25 cellular contexts compared by ENCODE assay signal in the genomic region with DNA sequence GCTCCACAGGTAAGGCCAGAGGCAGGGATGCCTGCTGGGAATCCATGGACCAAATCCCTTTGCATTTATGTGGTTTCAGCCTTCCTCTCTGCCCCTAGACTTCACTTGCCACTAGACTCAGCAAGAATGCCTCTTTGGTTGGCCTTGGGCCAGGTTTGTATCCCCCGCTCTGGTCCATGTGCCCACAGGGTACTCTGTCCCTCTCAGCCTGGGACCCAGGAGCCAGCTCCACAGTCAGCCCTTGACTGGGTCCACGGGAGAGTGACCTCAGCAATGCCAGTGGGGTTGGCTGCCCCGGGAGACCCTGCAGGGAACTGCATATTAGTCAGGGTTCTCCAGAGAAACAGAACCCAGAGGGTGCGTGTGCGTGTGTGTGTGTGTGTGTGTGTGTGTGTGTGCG. TPM values are rescaled to one million over a fixed set of nuclear protein-coding genes. Genes with fewer than 3 reads are reported as not detected.
DNase-seq lines count a peak whose midpoint lies in the region; ATAC-seq, FAIRE-seq and TF ChIP-seq lines count a peak whose summit lies in the region.
"Had no signal": no experiment of that assay in that cellular context is flagged by ENCODE, and none has a peak within 500 bp of the region (broad histone marks: within the 10 kb centered on the region; RNA-seq: fewer than 3 reads in every experiment).

No MANE protein-coding gene starts in this region.

- H3K4me1 ChIP-seq in right lobe of liver: peaks cover 0 to 3% (median 0%) of the 10 kb centered on the region in 4 donors
- H3K4me1 ChIP-seq in HepG2 (ENCODE audit: insufficient read depth, low read length): peaks cover 35% of the 10 kb centered on the region
- peaks cover 3 to 7% of the 10 kb centered on the region in 2 donors for H3K4me1 ChIP-seq in kidney (ENCODE audit: control insufficient read depth in 1 of 2, insufficient read depth in 1 of 2, low read depth in 1 of 2, low read length in 2 of 2)
- peaks cover 4 to 9% of the 10 kb centered on the region in 2 donors for H3K4me1 ChIP-seq in neuronal stem cell (ENCODE audit: control insufficient read depth in 2 of 2, insufficient read depth in 1 of 2, low read depth in 1 of 2, low read length in 2 of 2)

- H2BK120ac ChIP-seq in neuronal stem cell (ENCODE audit: low read depth, low read length): no peak overlapping the region

- no peaks in the 10 kb centered on the region for H3K79me2 ChIP-seq in HepG2 (ENCODE audit: insufficient read depth, low read length)

- in situ Hi-C loops in HepG2 (cut with HindIII; ENCODE audit: extremely low pct_ligation_motif_present, low pct_unique_long_range_greater_than_20kb): no loop called here

- H3K9me3 ChIP-seq in right lobe of liver (no peaks in the 10 kb centered on the region), HepG2 (ENCODE audit: low read length) (no peaks in the 10 kb centered on the region), kidney (ENCODE audit: control insufficient read depth in 1 of 2, low read length in 2 of 2) (peaks cover 0 to 8% of the 10 kb centered on the region in 2 donors), neuronal stem cell (replicated peaks in 1 of 2; ENCODE audit: control insufficient read depth in 2 of 2, insufficient read depth in 1 of 2, low read depth in 1 of 2, low read length in 2 of 2) (peaks cover 0 to 6% of the 10 kb centered on the region in 2 donors)

- no peak for FAIRE-seq in HepG2 (lab: Jason Lieb, UNC)
- FAIRE-seq in kidney (lab: Jason Lieb, UNC): no peak
- FAIRE-seq: GM12892, H1 had no signal

- H3K27me3 ChIP-seq in right lobe of liver (no peaks in the 10 kb centered on the region), HepG2 (ENCODE audit: control insufficient read depth in 1 of 2, insufficient read depth in 2 of 2, low read length in 2 of 2) (no peaks in the 10 kb centered on the region), neuronal stem cell (ENCODE audit: control insufficient read depth in 3 of 3, insufficient read depth in 3 of 3, low read depth in 1 of 3, low read length in 3 of 3) (no peaks in the 10 kb centered on the region)

- intact Hi-C loops in Right ventricle myocardium superior (cut with DNase I): no loop called here
- intact Hi-C loops in cardiac septum (cut with DNase I): no loop called here
- intact Hi-C loops in right lobe of liver (cut with DNase I): no loop called here
- intact Hi-C loops in HepG2 (cut with micrococcal nuclease; ENCODE audit: unreplicated experiment): no loop called here
- intact Hi-C loops in kidney (cut with DNase I): no loop called here

- H3K4me3 ChIP-seq in right lobe of liver (no peak overlapping the region), HepG2 (replicated peaks in 1 of 3; ENCODE audit: insufficient read depth in 1 of 3, low read depth in 2 of 3, low read length in 3 of 3) (no peak overlapping the region), kidney (ENCODE audit: low read length in 2 of 2) (no peak overlapping the region), neuronal stem cell (ENCODE audit: low read length in 2 of 2) (no peak overlapping the region)
- H3K4me3 ChIP-seq: GM23248 had no signal

- no TSS peak for BruUV-seq in HepG2 (replicated peaks; lab: Mats Ljungman, UMichigan)

- POLR2A ChIA-PET in HepG2 (lab: Yijun Ruan, JAX): no interaction called here
- POLR2A ChIA-PET in GM10248 (lab: Yijun Ruan, JAX): no interaction called here

- TF ChIP-seq CTCF in right lobe of liver (IDR thresholded peaks at IDR 0.05) (no peak), HepG2 (CRISPR knock-in tag; IDR thresholded peaks at IDR 0.05) (no peak), kidney (IDR thresholded peaks at IDR 0.05; ENCODE audit: borderline replicate concordance, extremely low read depth, insufficient read depth) (no peak), GM10248 (IDR thresholded peaks at IDR 0.05; ENCODE audit: control extremely low read depth, extremely low read depth, low read depth, missing control alignments) (no peak)

- no peak overlapping the region for H2BK5ac ChIP-seq in neuronal stem cell (ENCODE audit: low read length)

- H3K9ac ChIP-seq in HepG2 (ENCODE audit: insufficient read depth, low read depth, low read length) (no peak overlapping the region), kidney (ENCODE audit: low read length in 2 of 2) (no peak overlapping the region), neuronal stem cell (ENCODE audit: low read depth, low read length, poor library complexity) (no peak overlapping the region)
- H3K9ac ChIP-seq: GM23248 had no signal

- H4K20me1 ChIP-seq in HepG2 (ENCODE audit: insufficient read depth, low read length): no peaks in the 10 kb centered on the region

- H3K4ac ChIP-seq in neuronal stem cell (ENCODE audit: low read length): no peak overlapping the region

- no peak overlapping the region for H3K27ac ChIP-seq in right lobe of liver
- no peak overlapping the region for H3K27ac ChIP-seq in HepG2 (ENCODE audit: extremely low read length, insufficient read depth, low read length)
- H3K27ac ChIP-seq in kidney (ENCODE audit: low read depth in 2 of 2, low read length in 2 of 2): no peak overlapping the region
- H3K27ac ChIP-seq in neuronal stem cell (replicated peaks; ENCODE audit: low read length): no peak overlapping the region
- H3K27ac ChIP-seq: GM23248 had no signal

- no peaks in the 10 kb centered on the region for H3K79me1 ChIP-seq in neuronal stem cell (ENCODE audit: low read depth, low read length)

- no peak overlapping the region for H4K91ac ChIP-seq in neuronal stem cell (ENCODE audit: low read depth, low read length, poor library complexity)

- H2AK5ac ChIP-seq in neuronal stem cell (ENCODE audit: low read depth, low read length): peak overlapping the region; percentile 64

- no peak for TF ChIP-seq RAD21 in HepG2 (CRISPR knock-in tag; IDR thresholded peaks at IDR 0.05)

- H2AFZ ChIP-seq in HepG2 (ENCODE audit: low read length) (no peak overlapping the region), neuronal stem cell (ENCODE audit: low read length) (no peak overlapping the region)
- H2AFZ ChIP-seq: GM23248 had no signal

- peak overlapping the region; percentile 58 for H3K18ac ChIP-seq in neuronal stem cell (ENCODE audit: low read length)

- no peak overlapping the region for H3K14ac ChIP-seq in neuronal stem cell (ENCODE audit: low read length)

- H2BK12ac ChIP-seq in neuronal stem cell (ENCODE audit: low read length): no peak overlapping the region

- DNase-seq in Right ventricle myocardium superior: peak; percentile 29
- DNase-seq in cardiac septum (ENCODE audit: low spot score): no peak
- DNase-seq in right lobe of liver: peak in 2 of 3 donors; percentile 12 to 45
- DNase-seq in HepG2 (ENCODE audit: low spot score): no peak
- DNase-seq in kidney: peak; percentile 46
- DNase-seq in neuronal stem cell (ENCODE audit: low spot score): no peak
- no peak for DNase-seq in NCI-H1417 treated with DMSO at 0.1 percent for 48 hours (lab: John Stamatoyannopoulos, UW)
- no peak for DNase-seq in GM10248 (ENCODE audit: extremely low spot score)
- DNase-seq: C1 segment of cervical spinal cord, Calu3, COR-L47, DMS53, DMS79 treated with DMSO at 0.1 percent for 48 hours, GF-D8, GM23248, H7, HCEC 1CT had no signal

- no peak for TF ChIP-seq POLR2A in right lobe of liver (IDR thresholded peaks at IDR 0.05)
- TF ChIP-seq POLR2A in HepG2 (IDR thresholded peaks at IDR 0.05; ENCODE audit: insufficient read depth in 1 of 2, low read depth in 2 of 2, low read length in 2 of 2): no peak

- H3K36me3 ChIP-seq in right lobe of liver (no peaks in the 10 kb centered on the region), HepG2 (replicated peaks in 1 of 2; ENCODE audit: control insufficient read depth in 1 of 2, insufficient read depth in 2 of 2, low read length in 2 of 2) (no peaks in the 10 kb centered on the region), kidney (ENCODE audit: control insufficient read depth in 1 of 2, insufficient read depth in 2 of 2, low read length in 2 of 2) (no peaks in the 10 kb centered on the region), neuronal stem cell (replicated peaks in 1 of 2; ENCODE audit: control insufficient read depth in 2 of 2, insufficient read depth in 2 of 2, low read length in 2 of 2) (no peaks in the 10 kb centered on the region)

- H3K23ac ChIP-seq in neuronal stem cell (ENCODE audit: low read depth, low read length, poor library complexity): no peak overlapping the region

- 63% methylated on average over 3 of the region's 6 CpGs for WGBS in right lobe of liver (ENCODE audit: insufficient coverage, low coverage, low lambda C conversion rate, missing lambda C conversion rate)
- WGBS in HepG2 (ENCODE audit: low lambda C conversion rate): 69% methylated on average over 6 of the region's 6 CpGs
- WGBS in neuronal stem cell (ENCODE audit: extremely low coverage in 2 of 2, insufficient read length in 2 of 2, insufficient replicate concordance in 1 of 2), 2 donors: no CpG with 5 or more reads among the region's 6 CpGs

- ATAC-seq in Right ventricle myocardium superior (ENCODE audit: poor library complexity) (no peak), right lobe of liver (no peak), HepG2 (no peak)

- CTCF ChIA-PET in HepG2 (lab: Yijun Ruan, JAX; ENCODE audit: low intra/inter-chr PET ratio, low total read pairs): no interaction called here
- CTCF ChIA-PET in GM10248 (lab: Yijun Ruan, JAX): interaction anchor here (1.3 kb wide), 1 partner anchor 11 kb away, joined by 3 read pairs; no protein-coding TSS in a partner anchor

- TF ChIP-seq EP300 in HepG2 (IDR thresholded peaks at IDR 0.05; ENCODE audit: low read depth in 2 of 2, low read length in 2 of 2) (no peak), HepG2 (CRISPR knock-in tag; IDR thresholded peaks at IDR 0.05; ENCODE audit: borderline replicate concordance) (no peak)

- H4K8ac ChIP-seq in neuronal stem cell (ENCODE audit: low read depth, low read length): no peak overlapping the region

- H2BK15ac ChIP-seq in neuronal stem cell (ENCODE audit: low read length): peak overlapping the region; percentile 2

- H3K4me2 ChIP-seq in HepG2 (ENCODE audit: low read depth, low read length) (no peak overlapping the region), neuronal stem cell (ENCODE audit: insufficient read depth, low read length, poor library complexity, severe bottlenecking) (no peak overlapping the region)

RNA-seq across cellular contexts. Expression of gene LINC01488, which starts 28.3 kb away (rescaled TPM):
- total RNA-seq in Right ventricle myocardium superior (0.22 TPM), cardiac septum (0.19 TPM), right lobe of liver (10 to 100 TPM in 1 of 6 experiments, 1 to 10 TPM in 3, under 1 TPM in 1, not detected in 1; 0.63 to 22.9 (median 1.1) TPM), HepG2 (2016; rRNA removed; fragmentation: Illumina TruSeq; extraction: Trizol) (0.14 and 0.58 TPM in 2 replicates), kidney (not detected)
- 0.10 and 0.18 TPM in 2 replicates for total RNA-seq in HepG2 (2016; cell fraction: cytosol; rRNA removed; fragmentation: Illumina TruSeq; extraction: Trizol; ENCODE audit: low read depth)
- 0.09 and 0.74 TPM in 2 replicates for total RNA-seq in HepG2 (2016; cell fraction: insoluble cytoplasmic fraction; rRNA removed; fragmentation: Illumina TruSeq; extraction: Trizol)
- 0.17 and 0.31 TPM in 2 replicates for total RNA-seq in HepG2 (2016; cell fraction: membrane; rRNA removed; fragmentation: Illumina TruSeq; extraction: Trizol)
- total RNA-seq in HepG2 (2016; cell fraction: nucleus; rRNA removed; fragmentation: Illumina TruSeq; extraction: Trizol): 0.47 and 1.4 TPM in 2 replicates
- polyA plus RNA-seq in HepG2 (2011; rRNA removed) (0.13 and 0.26 TPM in 2 replicates), kidney (ENCODE audit: insufficient read depth, low read depth, low replicate concordance) (not detected)
- polyA plus RNA-seq in HepG2 (2011; cell fraction: cytosol; rRNA removed): 0.11 TPM in 1 of 2 replicates, not detected in the other
- polyA plus RNA-seq in HepG2 (2011; cell fraction: nucleus; rRNA removed): 0.31 and 1.3 TPM in 2 replicates
- 0.04 TPM in 1 of 2 replicates, not detected in the other for polyA plus RNA-seq in HepG2 (2012)
- 0.09 and 0.12 TPM in 2 replicates for polyA plus RNA-seq in HepG2 (2016; cell fraction: cytosol; fragmentation: Illumina TruSeq; extraction: Trizol; ENCODE audit: low read depth)
- 0.21 and 0.39 TPM in 2 replicates for polyA plus RNA-seq in HepG2 (2016; cell fraction: insoluble cytoplasmic fraction; fragmentation: Illumina TruSeq; extraction: Trizol; ENCODE audit: low read depth)
- polyA plus RNA-seq in HepG2 (2016; cell fraction: membrane; fragmentation: Illumina TruSeq; extraction: Trizol; ENCODE audit: low read depth): 0.22 TPM in 2 replicates
- polyA plus RNA-seq in HepG2 (2016; cell fraction: nucleus; fragmentation: Illumina TruSeq; extraction: Trizol; ENCODE audit: insufficient read depth, low read depth): 1.7 and 3.1 TPM in 2 replicates
- polyA minus RNA-seq in HepG2 (2011; rRNA and poly(A)+ RNA removed; ENCODE audit: low replicate concordance): 0.16 TPM in 1 of 2 replicates, not detected in the other
- not detected in 2 replicates for polyA minus RNA-seq in HepG2 (2011; cell fraction: cytosol; rRNA and poly(A)+ RNA removed)
- polyA minus RNA-seq in HepG2 (2011; cell fraction: nucleus; rRNA and poly(A)+ RNA removed): 0.12 and 0.39 TPM in 2 replicates
- 0.06 TPM for polyA plus RNA-seq in neuronal stem cell (2013, experiment 1 of 2)
- polyA plus RNA-seq in neuronal stem cell (2013, experiment 2 of 2): 0.01 TPM
- total RNA-seq: A172; A673; Calu3; CD4-positive, alpha-beta memory T cell; Daoy; G401; GM23248; H1; H7 had no signal
- polyA plus RNA-seq: BJ; CD4-positive, alpha-beta memory T cell; GM23248; H1 had no signal

Comparison
In these comparisons a context has a peak if more than half of its experiments do, and no peak if none do; other contexts are left out.
1. DNase-seq: peak in Right ventricle myocardium superior (single experiment), right lobe of liver (2 of 3) and kidney (single experiment); none in cardiac septum (single experiment), HepG2 (single experiment), neuronal stem cell (single experiment), NCI-H1417 treated with DMSO at 0.1 percent for 48 hours (single experiment) and GM10248 (single experiment).